In the genomic region with DNA sequence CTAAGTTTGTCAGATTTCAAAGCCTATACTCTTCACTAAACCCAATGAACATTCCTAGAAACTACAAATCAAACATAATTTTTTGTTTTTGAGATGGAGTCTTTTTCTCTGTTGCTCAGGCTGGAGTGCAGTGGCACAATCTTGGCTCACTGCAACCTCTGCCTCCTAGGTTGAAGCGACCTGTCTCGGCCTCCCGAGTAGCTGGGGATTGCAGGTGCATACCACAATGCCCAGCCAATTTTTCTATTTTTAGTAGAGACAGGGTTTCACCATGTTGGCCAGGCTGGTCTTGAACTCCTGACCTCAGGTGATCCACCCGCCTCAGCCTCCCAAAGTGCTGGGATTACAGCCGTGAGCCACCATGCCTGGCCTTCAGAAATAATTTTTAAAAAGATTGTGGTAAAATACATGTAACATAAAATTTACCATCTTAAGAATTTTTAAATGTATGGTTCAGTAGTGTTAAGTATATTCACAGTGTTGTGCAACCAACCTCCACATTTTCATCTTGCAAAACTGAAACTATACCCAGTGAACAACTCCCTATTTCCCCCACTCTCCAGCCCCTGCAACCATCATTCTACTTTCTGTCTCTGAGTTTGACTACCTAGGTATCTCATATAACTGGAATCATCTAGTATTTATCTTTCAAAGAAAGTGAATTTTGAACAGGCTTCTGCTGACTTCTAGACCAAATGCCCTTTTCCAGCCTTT, we compare ENCODE assay signal across 25 cellular contexts. TPM values are rescaled to one million over a fixed set of nuclear protein-coding genes. Genes with fewer than 3 reads are reported as not detected.
A peak's percentile ranks its signal among the peaks of the same experiment; 100 is the strongest.
DNase-seq lines count a peak whose midpoint lies in the region; ATAC-seq and TF ChIP-seq lines count a peak whose summit lies in the region.
"Had no signal": no experiment of that assay in that cellular context is flagged by ENCODE, and none has a peak within 500 bp of the region (broad histone marks: within the 10 kb centered on the region; RNA-seq: fewer than 3 reads in every experiment).

No MANE protein-coding gene starts in this region.

- peaks cover 34% of the 10 kb centered on the region for H3K4me1 Mint-ChIP-seq in activated T-cell treated with anti-CD3 and anti-CD28 coated beads, Interleukin-2, amount 50 U/mL, for 4 hours (ENCODE audit: low read depth)
- H3K4me1 Mint-ChIP-seq in T-helper 17 cell (peaks cover 2% of the 10 kb centered on the region), endothelial cell (ENCODE audit: unreplicated experiment) (no peaks in the 10 kb centered on the region), glutamatergic neuron (ENCODE audit: low read depth, unreplicated experiment) (no peaks in the 10 kb centered on the region), nephron progenitor cell (no peaks in the 10 kb centered on the region)

- H2BK5ac ChIP-seq in IMR-90 (ENCODE audit: low read depth, low read length, poor library complexity, severe bottlenecking) = no peak overlapping the region

- no peak overlapping the region for H2AK9ac ChIP-seq in IMR-90 (replicated peaks; ENCODE audit: low read depth, low read length, poor library complexity)

- H3K4me3 ChIP-seq in IMR-90 (ENCODE audit: insufficient read depth, low read depth, low read length) = no peak overlapping the region
- H3K4me3 ChIP-seq: cardiac muscle cell had no signal

- intact Hi-C loops in IMR-90 (cut with micrococcal nuclease) = no loop called here

- peaks cover 34% of the 10 kb centered on the region for H3K36me3 Mint-ChIP-seq in activated T-cell treated with anti-CD3 and anti-CD28 coated beads, Interleukin-2, amount 50 U/mL, for 4 hours (ENCODE audit: insufficient read depth)
- H3K36me3 Mint-ChIP-seq in T-helper 17 cell (ENCODE audit: low read depth) (peaks cover 6% of the 10 kb centered on the region), endothelial cell (ENCODE audit: low read depth, unreplicated experiment) (peaks cover 41% of the 10 kb centered on the region), glutamatergic neuron (ENCODE audit: unreplicated experiment) (no peaks in the 10 kb centered on the region), nephron progenitor cell (ENCODE audit: low read depth) (peaks cover 72% of the 10 kb centered on the region)

- H3K9me3 Mint-ChIP-seq in activated T-cell treated with anti-CD3 and anti-CD28 coated beads, Interleukin-2, amount 50 U/mL, for 4 hours = no peaks in the 10 kb centered on the region
- no peaks in the 10 kb centered on the region for H3K9me3 Mint-ChIP-seq in endothelial cell (ENCODE audit: unreplicated experiment)
- peaks cover 2% of the 10 kb centered on the region for H3K9me3 Mint-ChIP-seq in glutamatergic neuron (ENCODE audit: unreplicated experiment)
- H3K9me3 Mint-ChIP-seq in nephron progenitor cell = no peaks in the 10 kb centered on the region

- no peak for TF ChIP-seq RAD21 in IMR-90 (IDR thresholded peaks at IDR 0.05; ENCODE audit: low read length)

- H3K9me1 ChIP-seq in IMR-90 (ENCODE audit: insufficient read depth, low read length) = peaks cover 5% of the 10 kb centered on the region

- TF ChIP-seq CTCF in IMR-90 (conservative IDR thresholded peaks at IDR 0.05; ENCODE audit: low read depth, low read length) (no peak), endothelial cell (IDR thresholded peaks at IDR 0.05; ENCODE audit: unreplicated experiment) (no peak), glutamatergic neuron (IDR thresholded peaks at IDR 0.05; ENCODE audit: partially characterized antibody, unreplicated experiment) (no peak), nephron progenitor cell (IDR thresholded peaks at IDR 0.05) (no peak)

- H3K27ac Mint-ChIP-seq in T-helper 17 cell (peak overlapping the region; percentile 53), endothelial cell (ENCODE audit: unreplicated experiment) (no peak overlapping the region), glutamatergic neuron (ENCODE audit: unreplicated experiment) (no peak overlapping the region), nephron progenitor cell (no peak overlapping the region)

- H3K14ac ChIP-seq in IMR-90 (replicated peaks; ENCODE audit: low read depth, low read length) = no peak overlapping the region

- no CpG with 5 or more reads among the region's 5 CpGs for WGBS in IMR-90 (ENCODE audit: extremely low coverage in 2 of 2, insufficient read length in 1 of 2), 2 experiments

- H3K27ac ChIP-seq in IMR-90 (ENCODE audit: insufficient read depth, low read length) = no peak overlapping the region
- H3K27ac ChIP-seq: cardiac muscle cell had no signal

- no peak overlapping the region for H4K91ac ChIP-seq in IMR-90 (ENCODE audit: insufficient read depth, low read depth, low read length)

- H2BK20ac ChIP-seq in IMR-90 (ENCODE audit: low read depth, low read length) = no peak overlapping the region

- no peak overlapping the region for H4K5ac ChIP-seq in IMR-90 (ENCODE audit: low read depth, low read length)

- no peaks in the 10 kb centered on the region for H3K27me3 Mint-ChIP-seq in activated T-cell treated with anti-CD3 and anti-CD28 coated beads, Interleukin-2, amount 50 U/mL, for 4 hours (ENCODE audit: low read depth)
- H3K27me3 Mint-ChIP-seq in T-helper 17 cell (no peaks in the 10 kb centered on the region), endothelial cell (ENCODE audit: unreplicated experiment) (peaks cover 5% of the 10 kb centered on the region), glutamatergic neuron (ENCODE audit: unreplicated experiment) (peaks cover 2% of the 10 kb centered on the region), nephron progenitor cell (ENCODE audit: low read depth, poor library complexity) (no peaks in the 10 kb centered on the region)

- H3K18ac ChIP-seq in IMR-90 (ENCODE audit: low read depth, low read length) = no peak overlapping the region

- in situ Hi-C loops in IMR-90 (cut with MboI; ENCODE audit: low sequenced_read_pairs) = no loop called here

- H2AK5ac ChIP-seq in IMR-90 (ENCODE audit: low read depth, low read length) = no peak overlapping the region

- H3K23ac ChIP-seq in IMR-90 (ENCODE audit: low read depth, low read length) = no peak overlapping the region

- peaks cover 3% of the 10 kb centered on the region for H4K20me1 ChIP-seq in IMR-90 (ENCODE audit: insufficient read depth, low read length)

- H2BK15ac ChIP-seq in IMR-90 (ENCODE audit: low read depth, low read length) = no peak overlapping the region

- CTCF ChIA-PET in IMR-90 (lab: Yijun Ruan, JAX) = interaction anchor here (0.6 kb wide), 1 partner anchor 223 kb away, joined by 4 read pairs; the partner anchor contains the start of gene RAB13

- BruUV-seq in IMR-90 (replicated peaks; lab: Mats Ljungman, UMichigan) = no TSS peak

- POLR2A ChIA-PET in IMR-90 (lab: Charles Lee; ENCODE audit: unreplicated experiment) = no interaction called here

- H3K27me3 ChIP-seq in IMR-90 (ENCODE audit: control insufficient read depth, insufficient read depth, low read length) = no peaks in the 10 kb centered on the region
- H3K27me3 ChIP-seq: cardiac muscle cell had no signal

- peaks cover 2% of the 10 kb centered on the region; the same call in 1 of the 2 replicates for H3K4me1 ChIP-seq in IMR-90 (ENCODE audit: control insufficient read depth, insufficient read depth, low read length)

- H3K56ac ChIP-seq in IMR-90 (ENCODE audit: extremely low read depth, insufficient read depth, low read length) = no peak overlapping the region

- H3K9ac ChIP-seq in IMR-90 (ENCODE audit: low read depth, low read length) = no peak overlapping the region

- no peak overlapping the region for H4K8ac ChIP-seq in IMR-90 (ENCODE audit: low read depth in 2 of 2, low read length in 2 of 2)

- no peaks in the 10 kb centered on the region for H3K9me3 ChIP-seq in IMR-90 (ENCODE audit: control insufficient read depth, insufficient read depth, low read length)
- no peaks in the 10 kb centered on the region for H3K9me3 ChIP-seq in T-helper 17 cell (ENCODE audit: control insufficient read depth, low read length, poor library complexity, severe bottlenecking)

- H3K4me2 ChIP-seq in IMR-90 (ENCODE audit: low read depth, low read length) = no peak overlapping the region

- peaks cover 16 to 34% of the 10 kb centered on the region in 2 experiments for H3K79me1 ChIP-seq in IMR-90 (ENCODE audit: low read depth in 1 of 2, low read length in 2 of 2)

- no peak overlapping the region for H2BK120ac ChIP-seq in IMR-90 (ENCODE audit: low read depth, low read length)

- H3K4ac ChIP-seq in IMR-90 (ENCODE audit: low read depth, low read length) = no peak overlapping the region

- TF ChIP-seq POLR2A in IMR-90 (IDR thresholded peaks at IDR 0.05; ENCODE audit: low read depth, low read length) (no peak), GM18505 (IDR thresholded peaks at IDR 0.05; ENCODE audit: borderline replicate concordance, extremely low read depth, insufficient read depth, insufficient read length) (no peak)

- H3K36me3 ChIP-seq in IMR-90 (ENCODE audit: control insufficient read depth, insufficient read depth, low read length) = peaks cover 54% of the 10 kb centered on the region

- no peak for DNase-seq in activated T-cell treated with anti-CD3 and anti-CD28 coated beads, Interleukin-2, amount 50 U/mL, for 4 hours
- DNase-seq in activated T-cell treated with anti-CD3 and anti-CD28 coated beads, Interleukin-2, amount 50 U/mL, for 48 hours = no peak
- DNase-seq in IMR-90 = no peak
- no peak for DNase-seq in T-helper 17 cell
- no peak for DNase-seq in endothelial cell (ENCODE audit: low spot score)
- no peak for DNase-seq in glutamatergic neuron
- no peak for DNase-seq in nephron progenitor cell
- DNase-seq: activated CD4-positive, CD25-positive, alpha-beta regulatory T cell; amniotic stem cell; DND-41; erythroblast; foreskin melanocyte; kidney; NCI-H1105 treated with DMSO at 0.1 percent for 48 hours; NCI-H2107; NCI-H526; right cardiac atrium; SHP77 treated with DMSO at 0.1 percent for 48 hours had no signal

- dilution Hi-C loops in IMR-90 (cut with HindIII; ENCODE audit: low sequenced_read_pairs, unreplicated experiment) = no loop called here

- ATAC-seq in activated T-cell treated with anti-CD3 and anti-CD28 coated beads, Interleukin-2, amount 50 U/mL, for 4 hours = peak; percentile 20 to 22
- no peak for ATAC-seq in IMR-90 (ENCODE audit: low read depth)
- no peak for ATAC-seq in T-helper 17 cell
- ATAC-seq in GM18505 (IDR thresholded peaks at IDR 0.05; ENCODE audit: unreplicated experiment) = no peak
- ATAC-seq: right cardiac atrium had no signal

- H2AFZ ChIP-seq in IMR-90 (replicated peaks; ENCODE audit: low read length, poor library complexity) = no peak overlapping the region

- no peak overlapping the region for H3K4me3 Mint-ChIP-seq in activated T-cell treated with anti-CD3 and anti-CD28 coated beads, Interleukin-2, amount 50 U/mL, for 4 hours
- H3K4me3 Mint-ChIP-seq in T-helper 17 cell (no peak overlapping the region), endothelial cell (ENCODE audit: unreplicated experiment) (peak overlapping the region; percentile 37), glutamatergic neuron (ENCODE audit: unreplicated experiment) (no peak overlapping the region), nephron progenitor cell (no peak overlapping the region)

RNA-seq across cellular contexts. Expression of gene CFAP141, which starts 2.7 kb away (rescaled TPM):
- not detected for total RNA-seq in activated T-cell treated with anti-CD3 and anti-CD28 coated beads, Interleukin-2, amount 50 U/mL, for 4 hours
- not detected in 2 replicates for total RNA-seq in IMR-90 (2012; rRNA removed)
- not detected in 2 replicates for polyA plus RNA-seq in IMR-90 (2012; rRNA removed)
- not detected in 2 replicates for polyA plus RNA-seq in IMR-90 (2012; cell fraction: cytosol; rRNA removed)
- polyA plus RNA-seq in IMR-90 (2012; cell fraction: nucleus; rRNA removed; ENCODE audit: low replicate concordance) = not detected in 2 replicates
- not detected for total RNA-seq in T-helper 17 cell
- total RNA-seq in endothelial cell (ENCODE audit: unreplicated experiment) = not detected
- not detected for total RNA-seq in glutamatergic neuron (ENCODE audit: unreplicated experiment)
- total RNA-seq: cardiac muscle cell, HT-29, kidney, lung microvascular endothelial cell, OCI-LY7, osteoblast, right cardiac atrium had no signal
- polyA plus RNA-seq: cardiac muscle cell, right cardiac atrium, thymus had no signal

RNA-seq across cellular contexts. Expression of gene UBAP2L, which starts 11.9 kb away (rescaled TPM):
- 100 to 1,000 TPM; 299 to 328 (median 318) TPM for total RNA-seq in activated T-cell treated with anti-CD3 and anti-CD28 coated beads, Interleukin-2, amount 50 U/mL, for 4 hours
- total RNA-seq in IMR-90 (2012; rRNA removed) (57.5 and 77.2 TPM in 2 replicates), T-helper 17 cell (100 to 1,000 TPM; 186 to 192 TPM), endothelial cell (ENCODE audit: unreplicated experiment) (243 TPM), glutamatergic neuron (ENCODE audit: unreplicated experiment) (259 TPM)
- polyA plus RNA-seq in IMR-90 (2012; rRNA removed) = 149 and 156 TPM in 2 replicates
- polyA plus RNA-seq in IMR-90 (2012; cell fraction: cytosol; rRNA removed) = 58.9 and 125 TPM in 2 replicates
- 363 and 547 TPM in 2 replicates for polyA plus RNA-seq in IMR-90 (2012; cell fraction: nucleus; rRNA removed; ENCODE audit: low replicate concordance)

RNA-seq across cellular contexts. Expression of gene TPM3, which starts 16.9 kb away (rescaled TPM):
- 100 to 1,000 TPM; 788 to 834 (median 808) TPM for total RNA-seq in activated T-cell treated with anti-CD3 and anti-CD28 coated beads, Interleukin-2, amount 50 U/mL, for 4 hours
- 530 and 974 TPM in 2 replicates for total RNA-seq in IMR-90 (2012; rRNA removed)
- 409 and 438 TPM in 2 replicates for polyA plus RNA-seq in IMR-90 (2012; rRNA removed)
- 159 and 397 TPM in 2 replicates for polyA plus RNA-seq in IMR-90 (2012; cell fraction: cytosol; rRNA removed)
- 82.6 and 262 TPM in 2 replicates for polyA plus RNA-seq in IMR-90 (2012; cell fraction: nucleus; rRNA removed; ENCODE audit: low replicate concordance)
- total RNA-seq in T-helper 17 cell = 100 to 1,000 TPM; 386 to 391 TPM
- 689 TPM for total RNA-seq in endothelial cell (ENCODE audit: unreplicated experiment)
- total RNA-seq in glutamatergic neuron (ENCODE audit: unreplicated experiment) = 392 TPM

RNA-seq across cellular contexts. Expression of gene NUP210L, which starts 54.0 kb away (rescaled TPM):
- total RNA-seq in activated T-cell treated with anti-CD3 and anti-CD28 coated beads, Interleukin-2, amount 50 U/mL, for 4 hours = under 1 TPM; 0.05 to 0.08 (median 0.08) TPM
- total RNA-seq in IMR-90 (2012; rRNA removed) = under 0.01 TPM in 2 replicates
- 0.02 TPM in 1 of 2 replicates, not detected in the other for polyA plus RNA-seq in IMR-90 (2012; rRNA removed)
- polyA plus RNA-seq in IMR-90 (2012; cell fraction: cytosol; rRNA removed) = under 0.01 TPM in 1 of 2 replicates, not detected in the other
- polyA plus RNA-seq in IMR-90 (2012; cell fraction: nucleus; rRNA removed; ENCODE audit: low replicate concordance) = 0.02 and 0.13 TPM in 2 replicates
- under 1 TPM in 1 of 2 donors, not detected in 1; 0.07 TPM for total RNA-seq in T-helper 17 cell
- 0.15 TPM for total RNA-seq in endothelial cell (ENCODE audit: unreplicated experiment)
- total RNA-seq in glutamatergic neuron (ENCODE audit: unreplicated experiment) = 0.10 TPM
- total RNA-seq: cardiac muscle cell, HT-29 had no signal
- polyA plus RNA-seq: cardiac muscle cell, right cardiac atrium had no signal

Comparison
In these comparisons a context has a peak if more than half of its experiments do, and no peak if none do; other contexts are left out.
1. ATAC-seq: peak in activated T-cell treated with anti-CD3 and anti-CD28 coated beads, Interleukin-2, amount 50 U/mL, for 4 hours (2 of 2); none in IMR-90 (single experiment), T-helper 17 cell (single experiment) and GM18505 (single experiment).